In genomic region chr4:48255130-48255958, GRCh38 we compare ENCODE assay signal across 21 cellular contexts. TPM values are rescaled to one million over a fixed set of nuclear protein-coding genes. Genes with fewer than 3 reads are reported as not detected.
DNase-seq lines count a peak whose midpoint lies in the region; ATAC-seq and TF ChIP-seq lines count a peak whose summit lies in the region.
"Had no signal": no experiment of that assay in that cellular context is flagged by ENCODE, and none has a peak within 500 bp of the region (broad histone marks: within the 10 kb centered on the region; RNA-seq: fewer than 3 reads in every experiment).

No MANE protein-coding gene starts in this region.

- H3K9me3 ChIP-seq in heart left ventricle (no peaks in the 10 kb centered on the region), upper lobe of right lung (no peaks in the 10 kb centered on the region), transverse colon (no peaks in the 10 kb centered on the region)
- H3K9me3 ChIP-seq: HAP-1, tibial nerve had no signal

- H3K27ac Mint-ChIP-seq in activated naive CD8-positive, alpha-beta T cell treated with anti-CD3 and anti-CD28 coated beads, Interleukin-2, amount 50 U/mL, for 24 hours, result no peak overlapping the region
- H3K27ac Mint-ChIP-seq in activated naive CD8-positive, alpha-beta T cell treated with anti-CD3 and anti-CD28 coated beads for 36 hours, result no peak overlapping the region
- H3K27ac Mint-ChIP-seq: activated CD8-positive, alpha-beta T cell treated with anti-CD3 and anti-CD28 coated beads, Interleukin-2, amount 10 ng/mL, durations not matched to agents 7 days and 5 days; activated naive CD8-positive, alpha-beta T cell treated with anti-CD3 and anti-CD28 coated beads, Interleukin-2, amount 10 ng/mL, durations not matched to agents 7 days and 5 days; activated T-cell treated with anti-CD3 and anti-CD28 coated beads, Interleukin-2, amount 50 U/mL, for 72 hours; stimulated activated effector memory CD8-positive, alpha-beta T cell treated with anti-CD3 and anti-CD28 coated beads, Interleukin-12 subunit alpha, Interleukin-12 subunit beta, amount 100 ng/mL, for 72 hours had no signal

- TF ChIP-seq POLR2A in heart left ventricle (IDR thresholded peaks at IDR 0.05) (no peak), transverse colon (IDR thresholded peaks at IDR 0.05) (no peak)

- peaks cover 8% of the 10 kb centered on the region for H3K4me1 Mint-ChIP-seq in activated naive CD8-positive, alpha-beta T cell treated with anti-CD3 and anti-CD28 coated beads, Interleukin-2, amount 50 U/mL, for 24 hours
- peaks cover 10% of the 10 kb centered on the region for H3K4me1 Mint-ChIP-seq in activated naive CD8-positive, alpha-beta T cell treated with anti-CD3 and anti-CD28 coated beads for 36 hours
- H3K4me1 Mint-ChIP-seq: activated naive CD8-positive, alpha-beta T cell treated with anti-CD3 and anti-CD28 coated beads, Interleukin-2, amount 10 ng/mL, durations not matched to agents 7 days and 5 days had no signal

- peak overlapping the region in 6 of 12 donors; percentile 0 to 34 (median 18) for H3K4me3 ChIP-seq in heart left ventricle
- H3K4me3 ChIP-seq in upper lobe of right lung, result no peak overlapping the region
- no peak overlapping the region for H3K4me3 ChIP-seq in transverse colon
- H3K4me3 ChIP-seq: HAP-1, tibial nerve had no signal

- no peak overlapping the region for H3K4me3 Mint-ChIP-seq in activated naive CD8-positive, alpha-beta T cell treated with anti-CD3 and anti-CD28 coated beads, Interleukin-2, amount 50 U/mL, for 24 hours
- no peak overlapping the region for H3K4me3 Mint-ChIP-seq in activated naive CD8-positive, alpha-beta T cell treated with anti-CD3 and anti-CD28 coated beads for 36 hours
- H3K4me3 Mint-ChIP-seq: activated CD8-positive, alpha-beta T cell treated with anti-CD3 and anti-CD28 coated beads, Interleukin-2, amount 10 ng/mL, durations not matched to agents 7 days and 5 days; activated naive CD8-positive, alpha-beta T cell treated with anti-CD3 and anti-CD28 coated beads, Interleukin-2, amount 10 ng/mL, durations not matched to agents 7 days and 5 days; activated T-cell treated with anti-CD3 and anti-CD28 coated beads, Interleukin-2, amount 50 U/mL, for 72 hours; stimulated activated effector memory CD8-positive, alpha-beta T cell treated with anti-CD3 and anti-CD28 coated beads, Interleukin-12 subunit alpha, Interleukin-12 subunit beta, amount 100 ng/mL, for 72 hours had no signal

- POLR2A ChIA-PET in HEK293T (lab: Yijun Ruan, JAX), result no interaction called here

- peaks cover 0 to 39% (median 15%) of the 10 kb centered on the region in 12 donors for H3K4me1 ChIP-seq in heart left ventricle
- no peaks in the 10 kb centered on the region for H3K4me1 ChIP-seq in upper lobe of right lung
- peaks cover 0 to 6% (median 0%) of the 10 kb centered on the region in 4 donors for H3K4me1 ChIP-seq in transverse colon
- H3K4me1 ChIP-seq: foreskin keratinocyte had no signal

- TF ChIP-seq CTCF in heart left ventricle (IDR thresholded peaks at IDR 0.05) (no peak), upper lobe of right lung (IDR thresholded peaks at IDR 0.05) (no peak), transverse colon (IDR thresholded peaks at IDR 0.05) (no peak)

- peaks cover 2% of the 10 kb centered on the region for H3K36me3 Mint-ChIP-seq in activated naive CD8-positive, alpha-beta T cell treated with anti-CD3 and anti-CD28 coated beads, Interleukin-2, amount 50 U/mL, for 24 hours (ENCODE audit: low read depth)
- H3K36me3 Mint-ChIP-seq in activated naive CD8-positive, alpha-beta T cell treated with anti-CD3 and anti-CD28 coated beads for 36 hours, result no peaks in the 10 kb centered on the region
- H3K36me3 Mint-ChIP-seq: stimulated activated effector memory CD8-positive, alpha-beta T cell treated with anti-CD3 and anti-CD28 coated beads, Interleukin-12 subunit alpha, Interleukin-12 subunit beta, amount 100 ng/mL, for 72 hours had no signal

- H3K27me3 ChIP-seq in heart left ventricle, result no peaks in the 10 kb centered on the region
- H3K27me3 ChIP-seq in upper lobe of right lung, result no peaks in the 10 kb centered on the region
- no peaks in the 10 kb centered on the region for H3K27me3 ChIP-seq in transverse colon
- H3K27me3 ChIP-seq: brain microvascular endothelial cell, tibial nerve had no signal

- H3K9me3 Mint-ChIP-seq in activated naive CD8-positive, alpha-beta T cell treated with anti-CD3 and anti-CD28 coated beads, Interleukin-2, amount 50 U/mL, for 24 hours, result no peaks in the 10 kb centered on the region
- H3K9me3 Mint-ChIP-seq in activated naive CD8-positive, alpha-beta T cell treated with anti-CD3 and anti-CD28 coated beads for 36 hours, result no peaks in the 10 kb centered on the region
- H3K9me3 Mint-ChIP-seq: activated T-cell treated with anti-CD3 and anti-CD28 coated beads, Interleukin-2, amount 50 U/mL, for 72 hours; stimulated activated effector memory CD8-positive, alpha-beta T cell treated with anti-CD3 and anti-CD28 coated beads, Interleukin-12 subunit alpha, Interleukin-12 subunit beta, amount 100 ng/mL, for 72 hours had no signal

- intact Hi-C loops in heart left ventricle (cut with DNase I) (loop anchor here in 1 of 10 donors (10.0 kb wide), 1 partner anchor 121 kb away; the partner anchor contains the start of gene TXK), upper lobe of right lung (cut with DNase I) (no loop called here), transverse colon (cut with DNase I; ENCODE audit: low total_unique reads) (no loop called here)

- TF ChIP-seq EP300 in transverse colon (IDR thresholded peaks at IDR 0.05; ENCODE audit: low read depth), result no peak

- H3K27me3 Mint-ChIP-seq in activated naive CD8-positive, alpha-beta T cell treated with anti-CD3 and anti-CD28 coated beads, Interleukin-2, amount 50 U/mL, for 24 hours, result no peaks in the 10 kb centered on the region
- no peaks in the 10 kb centered on the region for H3K27me3 Mint-ChIP-seq in activated naive CD8-positive, alpha-beta T cell treated with anti-CD3 and anti-CD28 coated beads for 36 hours
- H3K27me3 Mint-ChIP-seq: activated naive CD8-positive, alpha-beta T cell treated with anti-CD3 and anti-CD28 coated beads, Interleukin-2, amount 10 ng/mL, durations not matched to agents 7 days and 5 days had no signal

- CTCF ChIA-PET in HEK293T (lab: Yijun Ruan, JAX), result no interaction called here

- peak overlapping the region in 10 of 12 donors; percentile 31 to 78 (median 50) for H3K27ac ChIP-seq in heart left ventricle
- no peak overlapping the region for H3K27ac ChIP-seq in upper lobe of right lung
- H3K27ac ChIP-seq in transverse colon, result no peak overlapping the region
- H3K27ac ChIP-seq: brain microvascular endothelial cell, foreskin keratinocyte, tibial nerve had no signal

- peak; percentile 22 for ATAC-seq in activated naive CD8-positive, alpha-beta T cell treated with anti-CD3 and anti-CD28 coated beads, Interleukin-2, amount 50 U/mL, for 24 hours
- ATAC-seq in heart left ventricle, result peak; percentile 81 to 93 (median 86)
- peak; percentile 60 for ATAC-seq in upper lobe of right lung
- no peak for ATAC-seq in GM19455 (IDR thresholded peaks at IDR 0.05; ENCODE audit: unreplicated experiment)
- ATAC-seq: activated CD8-positive, alpha-beta T cell treated with anti-CD3 and anti-CD28 coated beads, Interleukin-2, amount 10 ng/mL, durations not matched to agents 7 days and 5 days; foreskin keratinocyte had no signal

- H3K36me3 ChIP-seq in heart left ventricle, result no peaks in the 10 kb centered on the region
- H3K36me3 ChIP-seq in upper lobe of right lung, result no peaks in the 10 kb centered on the region
- H3K36me3 ChIP-seq in transverse colon, result no peaks in the 10 kb centered on the region
- H3K36me3 ChIP-seq: brain microvascular endothelial cell, HAP-1, tibial nerve had no signal

- WGBS in heart left ventricle, 4 donors, result 65 to 84% (median 77%) methylated on average over 5 of the region's 5 CpGs
- 89% methylated on average over 5 of the region's 5 CpGs; no CpG with 5 or more reads in 1 of the 2 donors for WGBS in transverse colon (ENCODE audit: low coverage in 1 of 2), 2 donors

- in situ Hi-C loops in transverse colon (cut with MboI; ENCODE audit: low pct_ligation_motif_present in 1 of 4, low pct_unique_long_range_greater_than_20kb in 1 of 4, low sequenced_read_pairs in 3 of 4), result no loop called here

- no peak for DNase-seq in activated naive CD8-positive, alpha-beta T cell treated with anti-CD3 and anti-CD28 coated beads, Interleukin-2, amount 50 U/mL, for 24 hours
- DNase-seq in activated naive CD8-positive, alpha-beta T cell treated with anti-CD3 and anti-CD28 coated beads for 36 hours, result no peak
- DNase-seq in OCI-M2 (lab: John Stamatoyannopoulos, UW; ENCODE audit: unreplicated experiment) (peak; percentile 18), heart left ventricle (peak in 4 of 5 donors; percentile 38 to 62 (median 52)), upper lobe of right lung (no peak), transverse colon (no peak), HEK293T (ENCODE audit: extremely low spot score) (no peak)
- DNase-seq: activated CD4-positive, CD25-positive, alpha-beta regulatory T cell; activated CD8-positive, alpha-beta T cell treated with anti-CD3 and anti-CD28 coated beads, Interleukin-2, amount 10 ng/mL, durations not matched to agents 7 days and 5 days; activated naive CD8-positive, alpha-beta T cell treated with anti-CD3 and anti-CD28 coated beads, Interleukin-2, amount 10 ng/mL, durations not matched to agents 7 days and 5 days; activated T-cell treated with anti-CD3 and anti-CD28 coated beads, Interleukin-2, amount 50 U/mL, for 72 hours; brain microvascular endothelial cell; C1 segment of cervical spinal cord; dermis blood vessel endothelial cell; foreskin keratinocyte; NCI-H2107; T-helper 1 cell had no signal

TF ChIP-seq in HEK293T, 16 proteins besides CTCF, POLR2A, EP300 and RAD21 (continues in another document):
- TF ChIP-seq CTBP1 (IDR thresholded peaks at IDR 0.05; ENCODE audit: borderline replicate concordance) (no peak), ELF4 (IDR thresholded peaks at IDR 0.05) (no peak), LEF1 (IDR thresholded peaks at IDR 0.05; ENCODE audit: borderline replicate concordance) (no peak), BHLHE40 (IDR thresholded peaks at IDR 0.05; ENCODE audit: borderline replicate concordance) (no peak), ARNT (IDR thresholded peaks at IDR 0.05) (no peak), SP1 (IDR thresholded peaks at IDR 0.05) (no peak), NFRKB (IDR thresholded peaks at IDR 0.05) (no peak), TARDBP (IDR thresholded peaks at IDR 0.05) (no peak), L3MBTL2 (conservative IDR thresholded peaks at IDR 0.05) (no peak), FOXK2 (IDR thresholded peaks at IDR 0.05) (no peak), FOXM1 (IDR thresholded peaks at IDR 0.05; ENCODE audit: borderline replicate concordance) (no peak), SUZ12 (IDR thresholded peaks at IDR 0.05) (no peak), ZNF384 (IDR thresholded peaks at IDR 0.05) (no peak), FOXA1 (IDR thresholded peaks at IDR 0.05) (no peak), HDGF (IDR thresholded peaks at IDR 0.05; ENCODE audit: borderline replicate concordance) (no peak)

RNA-seq across cellular contexts. Expression of gene TEC, which starts 14.3 kb away (rescaled TPM):
- total RNA-seq in activated naive CD8-positive, alpha-beta T cell treated with anti-CD3 and anti-CD28 coated beads for 36 hours, result 1 to 10 TPM; 3.4 to 3.9 TPM
- total RNA-seq in heart left ventricle (1 to 10 TPM; 1.1 to 4.5 (median 2.4) TPM), upper lobe of right lung (7.7 TPM), transverse colon (1 to 10 TPM; 1.2 to 5.1 (median 3.3) TPM)
- 1 to 10 TPM; 1.1 to 2.1 TPM for polyA plus RNA-seq in heart left ventricle

Comparison
In these comparisons a context has a peak if more than half of its experiments do, and no peak if none do; other contexts are left out.
1. DNase-seq: peak in OCI-M2 (single experiment) and heart left ventricle (4 of 5); none in activated naive CD8-positive, alpha-beta T cell treated with anti-CD3 and anti-CD28 coated beads, Interleukin-2, amount 50 U/mL, for 24 hours (single experiment), activated naive CD8-positive, alpha-beta T cell treated with anti-CD3 and anti-CD28 coated beads for 36 hours (single experiment), upper lobe of right lung (single experiment), transverse colon (single experiment) and HEK293T (single experiment).
2. H3K27ac ChIP-seq: peak in heart left ventricle (10 of 12); none in upper lobe of right lung (single experiment) and transverse colon (0 of 4).